23 cellular contexts compared by ENCODE assay signal in the genomic region with DNA sequence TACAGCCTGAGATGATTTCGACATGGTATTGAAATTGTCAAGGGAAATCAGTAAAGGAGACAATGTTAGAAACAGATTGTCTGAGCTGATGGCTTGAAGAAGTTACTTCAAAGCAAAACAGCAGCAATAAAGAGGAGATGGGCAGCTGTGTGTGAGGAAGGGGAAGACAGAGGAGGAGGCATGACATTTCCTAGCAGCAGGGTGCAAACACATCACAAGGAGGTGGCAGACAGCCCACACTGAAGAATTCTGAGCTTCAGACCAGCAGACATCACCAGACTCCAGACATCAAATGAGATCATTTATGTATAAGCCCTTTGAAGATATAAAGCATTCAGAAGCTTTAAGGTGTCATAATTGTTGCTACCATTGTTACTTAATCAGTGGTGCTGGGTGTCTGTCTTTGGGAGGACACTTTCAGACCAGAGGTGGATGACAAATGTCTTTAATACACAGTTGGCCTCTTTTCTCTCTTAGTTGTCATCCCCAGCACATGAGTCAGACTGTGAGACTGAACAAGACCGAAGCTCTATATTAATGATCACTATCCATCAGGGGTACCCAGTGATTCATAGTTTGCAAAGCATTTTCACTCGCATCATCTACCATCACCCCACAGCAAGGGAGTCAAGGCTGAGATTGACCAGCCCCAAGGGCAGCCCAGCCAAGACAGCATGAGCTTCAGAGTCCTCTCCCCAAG.
DNase-seq lines count a peak whose midpoint lies in the region; ATAC-seq and TF ChIP-seq lines count a peak whose summit lies in the region.
"Had no signal": no experiment of that assay in that cellular context is flagged by ENCODE, and none has a peak within 500 bp of the region (broad histone marks: within the 10 kb centered on the region; RNA-seq: fewer than 3 reads in every experiment).

No MANE protein-coding gene starts in this region.

- no peak overlapping the region for H3K4me3 Mint-ChIP-seq in neural crest cell
- H3K4me3 Mint-ChIP-seq: activated CD8-positive, alpha-beta T cell treated with anti-CD3 and anti-CD28 coated beads for 36 hours; activated naive CD4-positive, alpha-beta T cell treated with anti-CD3 and anti-CD28 coated beads for 36 hours; natural killer cell; T-helper 1 cell treated with Interleukin-12 subunit alpha and Interleukin-12 subunit beta and Interleukin-4 antibody, amounts not matched to agents 30 μg/mL and 1 μg/mL, for 36 hours had no signal

- no peaks in the 10 kb centered on the region for H3K36me3 ChIP-seq in brain microvascular endothelial cell (replicated peaks)
- H3K36me3 ChIP-seq: thyroid gland, WERI-Rb-1 had no signal

- H3K27ac Mint-ChIP-seq in neural crest cell (ENCODE audit: unreplicated experiment): peak overlapping the region; percentile 44
- H3K27ac Mint-ChIP-seq: activated CD8-positive, alpha-beta T cell treated with anti-CD3 and anti-CD28 coated beads for 36 hours; activated naive CD4-positive, alpha-beta T cell treated with anti-CD3 and anti-CD28 coated beads for 36 hours; natural killer cell; T-helper 1 cell treated with Interleukin-12 subunit alpha and Interleukin-12 subunit beta and Interleukin-4 antibody, amounts not matched to agents 30 μg/mL and 1 μg/mL, for 36 hours had no signal

- TF ChIP-seq CTCF in brain microvascular endothelial cell (IDR thresholded peaks at IDR 0.05; ENCODE audit: low read depth, low read length, missing control alignments) (no peak), neural crest cell (conservative IDR thresholded peaks at IDR 0.05) (no peak)

- in situ Hi-C loops in brain microvascular endothelial cell (cut with HindIII; ENCODE audit: low pct_ligation_motif_present, low sequenced_read_pairs): no loop called here

- peaks cover 19% of the 10 kb centered on the region for H3K4me1 Mint-ChIP-seq in neural crest cell
- H3K4me1 Mint-ChIP-seq: natural killer cell had no signal

- no peaks in the 10 kb centered on the region for H3K27me3 ChIP-seq in brain microvascular endothelial cell (replicated peaks)
- H3K27me3 ChIP-seq: thyroid gland had no signal

- no peak overlapping the region for H3K4me3 ChIP-seq in brain microvascular endothelial cell (ENCODE audit: low read depth, low read length)
- H3K4me3 ChIP-seq: thyroid gland had no signal

- ATAC-seq in HG03039 (IDR thresholded peaks at IDR 0.05; ENCODE audit: unreplicated experiment): no peak
- ATAC-seq: activated CD8-positive, alpha-beta T cell treated with anti-CD3 and anti-CD28 coated beads for 36 hours; left cardiac atrium; natural killer cell had no signal

- no peaks in the 10 kb centered on the region for H3K27me3 Mint-ChIP-seq in neural crest cell (ENCODE audit: low read depth)

- H3K9me3 Mint-ChIP-seq in neural crest cell: peaks cover 2% of the 10 kb centered on the region
- H3K9me3 Mint-ChIP-seq: T-helper 1 cell treated with Interleukin-12 subunit alpha and Interleukin-12 subunit beta and Interleukin-4 antibody, amounts not matched to agents 30 μg/mL and 1 μg/mL, for 36 hours had no signal

- DNase-seq in EL (peak; percentile 44), M059J (ENCODE audit: low read depth) (peak; percentile 26), brain microvascular endothelial cell (peak; percentile 29), neural crest cell (ENCODE audit: low read depth, low spot score) (no peak), caudate nucleus (lab: John Stamatoyannopoulos, UW) (no peak)
- DNase-seq in activated effector memory CD4-positive, alpha-beta T cell treated with Interleukin-2 at 50 U/mL for 16 hours: no peak
- DNase-seq: activated CD8-positive, alpha-beta T cell treated with anti-CD3 and anti-CD28 coated beads for 36 hours; activated naive CD4-positive, alpha-beta T cell treated with anti-CD3 and anti-CD28 coated beads for 36 hours; activated T-cell treated with anti-CD3 and anti-CD28 coated beads, Interleukin-2, amount 50 U/mL, for 1 hour; DND-41; left cardiac atrium; mesenchymal stem cell; natural killer cell; NCI-H1417 treated with DMSO at 0.1 percent for 48 hours; NCI-H748 treated with DMSO at 0.1 percent for 48 hours; SIG-M5; stimulated activated CD4-positive, alpha-beta T cell treated with anti-CD3 and anti-CD28 coated beads, Interleukin-1b, Interleukin-23, amount 100 ng/mL, for 48 hours; stimulated activated naive CD4-positive, alpha-beta T cell; thyroid gland; WERI-Rb-1 had no signal

- H3K27ac ChIP-seq in brain microvascular endothelial cell (no peak overlapping the region), caudate nucleus (ENCODE audit: low read depth, low read length) (no peak overlapping the region)
- H3K27ac ChIP-seq: parathyroid adenoma, thyroid gland, WERI-Rb-1 had no signal

- no peaks in the 10 kb centered on the region for H3K36me3 Mint-ChIP-seq in neural crest cell (ENCODE audit: low read depth)
- H3K36me3 Mint-ChIP-seq: natural killer cell had no signal

Comparison
In these comparisons a context has a peak if more than half of its experiments do, and no peak if none do; other contexts are left out.
1. DNase-seq: peak in EL (single experiment), M059J (single experiment) and brain microvascular endothelial cell (single experiment); none in neural crest cell (single experiment), activated effector memory CD4-positive, alpha-beta T cell treated with Interleukin-2 at 50 U/mL for 16 hours (single experiment) and caudate nucleus (0 of 61).